In genomic region chr4:165192500-165192898, GRCh38 we compare ENCODE assay signal across 21 cellular contexts. TPM values are rescaled to one million over a fixed set of nuclear protein-coding genes. Genes with fewer than 3 reads are reported as not detected.
DNase-seq lines count a peak whose midpoint lies in the region; ATAC-seq, FAIRE-seq and TF ChIP-seq lines count a peak whose summit lies in the region.
"Had no signal": no experiment of that assay in that cellular context is flagged by ENCODE, and none has a peak within 500 bp of the region (broad histone marks: within the 10 kb centered on the region; RNA-seq: fewer than 3 reads in every experiment).

No MANE protein-coding gene starts in this region.

- no peak for DNase-seq in activated naive CD4-positive, alpha-beta T cell treated with anti-CD3 and anti-CD28 coated beads for 36 hours
- no peak for DNase-seq in activated naive CD4-positive, alpha-beta T cell treated with anti-CD3 and anti-CD28 coated beads, Interleukin-2, amount 50 U/mL, for 16 hours
- DNase-seq in GM12891 (ENCODE audit: insufficient read length, low spot score) (no peak), left lobe of liver (ENCODE audit: low spot score) (no peak), SKM-1 (lab: John Stamatoyannopoulos, UW; ENCODE audit: unreplicated experiment) (no peak), GM10248 (ENCODE audit: extremely low spot score) (no peak)
- DNase-seq: DMS53, GDM1, Karpas-422, NCI-H1417 treated with DMSO at 0.1 percent for 48 hours, NCI-H187, NCI-H446, NCI-H526, OCI-M1 had no signal

- no peak overlapping the region for H3K4me3 Mint-ChIP-seq in activated naive CD4-positive, alpha-beta T cell treated with anti-CD3 and anti-CD28 coated beads for 36 hours
- no peak overlapping the region for H3K4me3 Mint-ChIP-seq in activated T-helper 17 cell treated with anti-CD3 and anti-CD28 coated beads, Interleukin-2, amount 50 U/mL, for 72 hours
- H3K4me3 Mint-ChIP-seq: B cell, CD14-positive monocyte had no signal

- H3K4me1 Mint-ChIP-seq in activated naive CD4-positive, alpha-beta T cell treated with anti-CD3 and anti-CD28 coated beads for 36 hours (ENCODE audit: low read depth) = peaks cover 33% of the 10 kb centered on the region
- peaks cover 9% of the 10 kb centered on the region for H3K4me1 Mint-ChIP-seq in activated T-helper 17 cell treated with anti-CD3 and anti-CD28 coated beads, Interleukin-2, amount 50 U/mL, for 72 hours
- H3K4me1 Mint-ChIP-seq: B cell, CD14-positive monocyte had no signal

- no peaks in the 10 kb centered on the region for H3K36me3 Mint-ChIP-seq in activated naive CD4-positive, alpha-beta T cell treated with anti-CD3 and anti-CD28 coated beads for 36 hours (ENCODE audit: low read depth)
- no peaks in the 10 kb centered on the region for H3K36me3 Mint-ChIP-seq in activated T-helper 17 cell treated with anti-CD3 and anti-CD28 coated beads, Interleukin-2, amount 50 U/mL, for 72 hours (ENCODE audit: low read depth)
- H3K36me3 Mint-ChIP-seq: CD14-positive monocyte had no signal

- peak; percentile 33 for FAIRE-seq in GM12891 (lab: Jason Lieb, UNC)
- FAIRE-seq: A549, D721Med, RCC 7860 had no signal

- peak; percentile 6 for ATAC-seq in left lobe of liver
- no peak for ATAC-seq in activated T-helper 17 cell treated with anti-CD3 and anti-CD28 coated beads, Interleukin-2, amount 50 U/mL, for 72 hours (replicated peaks)
- ATAC-seq: A549 had no signal

- H3K27me3 Mint-ChIP-seq in activated naive CD4-positive, alpha-beta T cell treated with anti-CD3 and anti-CD28 coated beads for 36 hours (ENCODE audit: low read depth) = no peaks in the 10 kb centered on the region
- H3K27me3 Mint-ChIP-seq in activated T-helper 17 cell treated with anti-CD3 and anti-CD28 coated beads, Interleukin-2, amount 50 U/mL, for 72 hours = peaks cover 8% of the 10 kb centered on the region
- H3K27me3 Mint-ChIP-seq: B cell had no signal

- no peaks in the 10 kb centered on the region for H3K9me3 Mint-ChIP-seq in activated naive CD4-positive, alpha-beta T cell treated with anti-CD3 and anti-CD28 coated beads for 36 hours
- peaks cover 5% of the 10 kb centered on the region for H3K9me3 Mint-ChIP-seq in activated T-helper 17 cell treated with anti-CD3 and anti-CD28 coated beads, Interleukin-2, amount 50 U/mL, for 72 hours
- H3K9me3 Mint-ChIP-seq: CD14-positive monocyte had no signal

- CTCF ChIA-PET in activated naive CD4-positive, alpha-beta T cell treated with anti-CD3 and anti-CD28 coated beads for 36 hours (lab: Charles Lee) = no interaction called here
- CTCF ChIA-PET in GM10248 (lab: Yijun Ruan, JAX) = interaction anchor here (1.5 kb wide), 1 partner anchor 79 kb away, joined by 3 read pairs; no protein-coding TSS in a partner anchor

- intact Hi-C loops in activated naive CD4-positive, alpha-beta T cell treated with anti-CD3 and anti-CD28 coated beads for 36 hours (cut with micrococcal nuclease) = no loop called here

- TF ChIP-seq CTCF in VCaP (conservative IDR thresholded peaks at IDR 0.05) = no peak
- no peak for TF ChIP-seq CTCF in GM10248 (IDR thresholded peaks at IDR 0.05; ENCODE audit: control extremely low read depth, extremely low read depth, low read depth, missing control alignments)

- no peak for TF ChIP-seq POLR2A in GM12891 (IDR thresholded peaks at IDR 0.05; ENCODE audit: low read depth, low read length)

- H3K27ac ChIP-seq in VCaP = 0 out of 2 replicates have a peak overlapping the region, but pooled peaks have one; percentile 55
- H3K27ac ChIP-seq: A549 had no signal

- POLR2A ChIA-PET in GM10248 (lab: Yijun Ruan, JAX) = no interaction called here

- peak overlapping the region; percentile 56 for H3K27ac Mint-ChIP-seq in activated naive CD4-positive, alpha-beta T cell treated with anti-CD3 and anti-CD28 coated beads for 36 hours
- no peak overlapping the region for H3K27ac Mint-ChIP-seq in activated T-helper 17 cell treated with anti-CD3 and anti-CD28 coated beads, Interleukin-2, amount 50 U/mL, for 72 hours
- H3K27ac Mint-ChIP-seq: B cell, CD14-positive monocyte had no signal

TF ChIP-seq in GM12891, 5 proteins besides CTCF, POLR2A, EP300 and RAD21:
- TF ChIP-seq PAX5 (IDR thresholded peaks at IDR 0.05; ENCODE audit: insufficient read depth, low read length, severe bottlenecking) = no peak
- no peak for TF ChIP-seq POU2F2 (IDR thresholded peaks at IDR 0.05; ENCODE audit: low read depth, low read length)
- no peak for TF ChIP-seq SPI1 (IDR thresholded peaks at IDR 0.05; ENCODE audit: low read depth, low read length)
- no peak for TF ChIP-seq TAF1 (IDR thresholded peaks at IDR 0.05; ENCODE audit: low read depth, low read length)
- no peak for TF ChIP-seq POLR2AphosphoS5 (IDR thresholded peaks at IDR 0.05; ENCODE audit: low read depth, low read length)

RNA-seq across cellular contexts. Expression of gene KLHL2, which starts 14.9 kb away (rescaled TPM):
- 10 to 100 TPM; 36.8 to 39.2 TPM for total RNA-seq in activated naive CD4-positive, alpha-beta T cell treated with anti-CD3 and anti-CD28 coated beads for 36 hours
- 8.5 TPM for polyA plus RNA-seq in GM12891 (2012; ENCODE audit: low read depth, missing spikeins)
- 23.0 TPM for total RNA-seq in left lobe of liver
- total RNA-seq in activated T-helper 17 cell treated with anti-CD3 and anti-CD28 coated beads, Interleukin-2, amount 50 U/mL, for 72 hours = 10 to 100 TPM; 25.4 to 27.3 TPM
